14 cellular contexts compared by ENCODE assay signal in the genomic region with DNA sequence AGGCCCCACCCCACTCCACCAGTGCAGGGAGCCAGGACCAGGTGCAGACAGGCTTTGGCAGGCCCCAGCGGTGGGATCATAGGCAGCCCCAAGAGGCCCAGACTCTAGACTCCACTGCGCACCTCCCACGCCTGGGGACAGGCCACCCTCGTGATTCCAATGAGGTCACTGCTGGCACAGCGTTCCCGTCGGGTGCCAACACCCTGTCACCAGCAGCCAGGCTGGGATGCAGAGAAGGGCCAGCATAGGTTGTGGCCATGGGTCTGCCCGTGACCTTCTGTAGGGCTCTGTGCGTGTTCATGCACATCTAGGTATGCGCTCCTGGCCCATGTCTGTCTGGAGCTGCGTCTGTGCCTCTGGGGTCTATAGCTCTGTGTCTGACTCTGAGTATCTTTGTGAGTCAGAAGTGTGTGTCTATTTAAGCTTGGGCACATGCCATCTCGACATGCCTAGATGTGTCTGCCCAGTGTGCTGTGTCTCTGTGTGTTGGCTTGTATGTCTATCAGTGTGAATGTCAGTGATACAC. TPM values are rescaled to one million over a fixed set of nuclear protein-coding genes. Genes with fewer than 3 reads are reported as not detected.
DNase-seq lines count a peak whose midpoint lies in the region; ATAC-seq, FAIRE-seq and TF ChIP-seq lines count a peak whose summit lies in the region.
"Had no signal": no experiment of that assay in that cellular context is flagged by ENCODE, and none has a peak within 500 bp of the region (broad histone marks: within the 10 kb centered on the region; RNA-seq: fewer than 3 reads in every experiment).

No MANE protein-coding gene starts in this region.

- POLR2A ChIA-PET in MCF 10A (lab: Yijun Ruan, JAX), result interaction anchor here (1.0 kb wide), 3 partner anchors 12 to 86 kb away, joined by 3 to 4 read pairs (median 3); partner anchors contain the start of gene NKTR

- BruUV-seq in MCF 10A (replicated peaks; lab: Mats Ljungman, UMichigan), result no TSS peak

- H3K4me3 Mint-ChIP-seq in MCF 10A (ENCODE audit: unreplicated experiment), result no peak overlapping the region
- H3K4me3 Mint-ChIP-seq: activated CD4-positive, alpha-beta memory T cell treated with anti-CD3 and anti-CD28 coated beads for 36 hours; activated naive CD4-positive, alpha-beta T cell treated with anti-CD3 and anti-CD28 coated beads, Interleukin-2, amount 10 ng/mL, durations not matched to agents 7 days and 5 days; stimulated activated naive CD8-positive, alpha-beta T cell treated with anti-CD3 and anti-CD28 coated beads, Interleukin-15, amount 100 ng/mL, for 72 hours; T-helper 2 cell treated with Interferon-gamma antibody and Interleukin-4, amounts not matched to agents 5 μg/mL and 100 μg/mL, for 36 hours had no signal

- H3K36me3 Mint-ChIP-seq in MCF 10A (ENCODE audit: insufficient read depth, unreplicated experiment), result no peaks in the 10 kb centered on the region

- ATAC-seq in Right ventricle myocardium superior (ENCODE audit: poor library complexity), result peak; percentile 90
- no peak for ATAC-seq in HG02623 (IDR thresholded peaks at IDR 0.05; ENCODE audit: unreplicated experiment)
- ATAC-seq: stimulated activated naive CD8-positive, alpha-beta T cell treated with anti-CD3 and anti-CD28 coated beads, Interleukin-15, amount 100 ng/mL, for 72 hours had no signal

- H3K4me1 Mint-ChIP-seq in MCF 10A (ENCODE audit: insufficient read depth, unreplicated experiment), result peaks cover 23% of the 10 kb centered on the region

- no peaks in the 10 kb centered on the region for H3K9me3 Mint-ChIP-seq in MCF 10A (ENCODE audit: unreplicated experiment)
- H3K9me3 Mint-ChIP-seq: activated CD4-positive, alpha-beta memory T cell treated with anti-CD3 and anti-CD28 coated beads for 36 hours; activated naive CD4-positive, alpha-beta T cell treated with anti-CD3 and anti-CD28 coated beads, Interleukin-2, amount 10 ng/mL, durations not matched to agents 7 days and 5 days; stimulated activated naive CD8-positive, alpha-beta T cell treated with anti-CD3 and anti-CD28 coated beads, Interleukin-15, amount 100 ng/mL, for 72 hours; T-helper 2 cell treated with Interferon-gamma antibody and Interleukin-4, amounts not matched to agents 5 μg/mL and 100 μg/mL, for 36 hours had no signal

- H3K27me3 Mint-ChIP-seq in MCF 10A (ENCODE audit: insufficient read depth, unreplicated experiment), result no peaks in the 10 kb centered on the region
- H3K27me3 Mint-ChIP-seq: activated CD4-positive, alpha-beta memory T cell treated with anti-CD3 and anti-CD28 coated beads for 36 hours; activated naive CD4-positive, alpha-beta T cell treated with anti-CD3 and anti-CD28 coated beads, Interleukin-2, amount 10 ng/mL, durations not matched to agents 7 days and 5 days; stimulated activated naive CD8-positive, alpha-beta T cell treated with anti-CD3 and anti-CD28 coated beads, Interleukin-15, amount 100 ng/mL, for 72 hours had no signal

- peak; percentile 53 for FAIRE-seq in urothelium cell line (lab: Jason Lieb, UNC)
- FAIRE-seq: frontal cortex had no signal

- CTCF ChIA-PET in MCF 10A (lab: Yijun Ruan, JAX), result interaction anchor here (0.5 to 1.8 kb wide), 8 partner anchors 10 to 286 kb away, joined by 3 to 6 read pairs (median 4); no protein-coding TSS in a partner anchor

- peak overlapping the region; percentile 54 for H3K27ac Mint-ChIP-seq in MCF 10A (ENCODE audit: low read depth, unreplicated experiment)
- H3K27ac Mint-ChIP-seq: activated CD4-positive, alpha-beta memory T cell treated with anti-CD3 and anti-CD28 coated beads for 36 hours; T-helper 2 cell treated with Interferon-gamma antibody and Interleukin-4, amounts not matched to agents 5 μg/mL and 100 μg/mL, for 36 hours had no signal

- TF ChIP-seq CTCF in MCF 10A (IDR thresholded peaks at IDR 0.05; ENCODE audit: unreplicated experiment), result no peak

- intact Hi-C loops in MCF 10A (cut with micrococcal nuclease), result no loop called here
- intact Hi-C loops in Right ventricle myocardium superior (cut with DNase I), result no loop called here

- DNase-seq in MCF 10A (ENCODE audit: unreplicated experiment) (peak; percentile 91), Right ventricle myocardium superior (peak; percentile 83), occipital lobe (lab: John Stamatoyannopoulos, UW) (peak; percentile 38), urothelium cell line (ENCODE audit: low spot score) (no peak), AG08395 (ENCODE audit: low spot score) (no peak)
- DNase-seq in stimulated activated CD4-positive, alpha-beta T cell treated with anti-CD3 and anti-CD28 coated beads, Interleukin-2, amount 100 ng/mL, for 24 hours, result no peak
- DNase-seq: activated CD4-positive, alpha-beta memory T cell treated with anti-CD3 and anti-CD28 coated beads for 36 hours; activated naive CD4-positive, alpha-beta T cell treated with anti-CD3 and anti-CD28 coated beads, Interleukin-2, amount 10 ng/mL, durations not matched to agents 7 days and 5 days; NCI-H2029 treated with DMSO at 0.1 percent for 48 hours; ovary; stimulated activated naive CD8-positive, alpha-beta T cell treated with anti-CD3 and anti-CD28 coated beads, Interleukin-15, amount 100 ng/mL, for 72 hours had no signal

RNA-seq across cellular contexts. Expression of gene VIPR1, which starts 13.0 kb away (rescaled TPM):
- 0.28 and 0.54 TPM in 2 replicates for total RNA-seq in MCF 10A (2022)
- total RNA-seq in Right ventricle myocardium superior, result 3.4 TPM
- 0.16 TPM for total RNA-seq in occipital lobe

Comparison
In these comparisons a context has a peak if more than half of its experiments do, and no peak if none do; other contexts are left out.
1. DNase-seq: peak in MCF 10A (single experiment), Right ventricle myocardium superior (single experiment) and occipital lobe (single experiment); none in urothelium cell line (single experiment), AG08395 (single experiment) and stimulated activated CD4-positive, alpha-beta T cell treated with anti-CD3 and anti-CD28 coated beads, Interleukin-2, amount 100 ng/mL, for 24 hours (0 of 2).